ENCODE assay signal across 13 cellular contexts in the genomic region with DNA sequence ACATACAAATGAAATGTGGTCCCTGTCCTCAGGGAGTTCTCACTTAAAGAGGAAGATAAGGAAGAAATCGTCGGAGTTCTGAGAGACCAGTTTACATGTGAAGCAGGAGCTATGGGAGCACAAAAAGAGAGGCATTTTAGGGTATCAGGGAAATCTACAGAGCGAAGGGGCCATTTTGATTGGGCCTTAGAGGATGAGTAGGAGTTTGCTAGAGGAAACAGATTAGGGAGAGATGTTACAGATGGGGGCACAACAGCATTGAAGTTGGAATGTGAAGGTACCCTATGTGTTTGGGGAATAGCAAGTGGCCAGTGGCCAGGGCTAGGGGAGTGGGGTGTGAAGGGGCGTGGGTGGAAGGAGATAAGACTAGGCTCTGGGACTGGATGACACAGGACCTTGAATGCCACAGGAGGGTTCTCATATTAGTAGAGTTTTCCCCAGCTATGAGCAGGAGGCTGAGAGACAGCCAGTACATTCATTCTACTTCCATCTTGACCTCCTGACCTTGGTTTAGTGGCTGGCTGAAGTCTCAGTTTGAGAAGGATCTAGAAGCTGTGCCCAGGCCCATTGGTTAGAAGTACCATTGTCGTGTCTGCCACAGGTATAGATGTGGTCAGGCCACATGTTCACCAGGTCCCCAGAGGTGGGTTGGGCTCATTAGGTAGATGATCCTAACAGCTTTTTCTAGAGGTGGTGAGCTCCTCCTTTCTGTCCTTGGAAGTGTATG. TPM values are rescaled to one million over a fixed set of nuclear protein-coding genes. Genes with fewer than 3 reads are reported as not detected.
DNase-seq lines count a peak whose midpoint lies in the region; ATAC-seq, FAIRE-seq and TF ChIP-seq lines count a peak whose summit lies in the region.
"Had no signal": no experiment of that assay in that cellular context is flagged by ENCODE, and none has a peak within 500 bp of the region (broad histone marks: within the 10 kb centered on the region; RNA-seq: fewer than 3 reads in every experiment).

No MANE protein-coding gene starts in this region.

- ATAC-seq in HG02759 (IDR thresholded peaks at IDR 0.05; ENCODE audit: unreplicated experiment) (peak; percentile 42), GM18870 (IDR thresholded peaks at IDR 0.05; ENCODE audit: unreplicated experiment) (no peak), WTC11 (no peak)

- H3K36me3 Mint-ChIP-seq in activated naive CD4-positive, alpha-beta T cell treated with anti-CD3 and anti-CD28 coated beads for 36 hours (ENCODE audit: low read depth): no peaks in the 10 kb centered on the region
- no peaks in the 10 kb centered on the region for H3K36me3 Mint-ChIP-seq in activated naive CD8-positive, alpha-beta T cell
- no peaks in the 10 kb centered on the region for H3K36me3 Mint-ChIP-seq in stimulated activated naive CD8-positive, alpha-beta T cell treated with anti-CD3 and anti-CD28 coated beads, Interleukin-15, Interleukin-2, amounts not matched to agents 100 ng/mL and 50 ng/mL, for 24 hours (ENCODE audit: low read depth)
- H3K36me3 Mint-ChIP-seq in WTC11: no peaks in the 10 kb centered on the region

- no peak for DNase-seq in activated naive CD4-positive, alpha-beta T cell treated with anti-CD3 and anti-CD28 coated beads for 36 hours
- DNase-seq in activated naive CD4-positive, alpha-beta T cell treated with Interleukin-2 at 50 U/mL for 16 hours: no peak
- no peak for DNase-seq in D721Med (ENCODE audit: insufficient read length, low spot score)
- DNase-seq in WTC11 (ENCODE audit: low spot score): no peak
- DNase-seq: midbrain, NCI-H1694, NCI-H82 had no signal

- no peak overlapping the region for H3K4me3 Mint-ChIP-seq in activated naive CD4-positive, alpha-beta T cell treated with anti-CD3 and anti-CD28 coated beads for 36 hours
- H3K4me3 Mint-ChIP-seq in activated naive CD8-positive, alpha-beta T cell: peak overlapping the region; percentile 25
- H3K4me3 Mint-ChIP-seq in stimulated activated naive CD8-positive, alpha-beta T cell treated with anti-CD3 and anti-CD28 coated beads, Interleukin-15, Interleukin-2, amounts not matched to agents 100 ng/mL and 50 ng/mL, for 24 hours: no peak overlapping the region
- no peak overlapping the region for H3K4me3 Mint-ChIP-seq in WTC11

- intact Hi-C loops in activated naive CD4-positive, alpha-beta T cell treated with anti-CD3 and anti-CD28 coated beads for 36 hours (cut with micrococcal nuclease): loop anchor here (10.0 kb wide), 1 partner anchor 408 kb away; the partner anchor contains the start of gene CCDC102A

- TF ChIP-seq CTCF in D721Med (IDR thresholded peaks at IDR 0.05; ENCODE audit: insufficient read depth, missing control alignments): no peak
- no peak for TF ChIP-seq CTCF in WTC11 (IDR thresholded peaks at IDR 0.05)

- no peaks in the 10 kb centered on the region for H3K27me3 Mint-ChIP-seq in activated naive CD4-positive, alpha-beta T cell treated with anti-CD3 and anti-CD28 coated beads for 36 hours (ENCODE audit: low read depth)
- H3K27me3 Mint-ChIP-seq in activated naive CD8-positive, alpha-beta T cell: no peaks in the 10 kb centered on the region
- H3K27me3 Mint-ChIP-seq in stimulated activated naive CD8-positive, alpha-beta T cell treated with anti-CD3 and anti-CD28 coated beads, Interleukin-15, Interleukin-2, amounts not matched to agents 100 ng/mL and 50 ng/mL, for 24 hours: no peaks in the 10 kb centered on the region
- no peaks in the 10 kb centered on the region for H3K27me3 Mint-ChIP-seq in WTC11 (ENCODE audit: low read depth)

- POLR2A ChIA-PET in WTC11 (lab: Charles Lee): no interaction called here

- no peaks in the 10 kb centered on the region for H3K9me3 Mint-ChIP-seq in activated naive CD4-positive, alpha-beta T cell treated with anti-CD3 and anti-CD28 coated beads for 36 hours
- no peaks in the 10 kb centered on the region for H3K9me3 Mint-ChIP-seq in activated naive CD8-positive, alpha-beta T cell (ENCODE audit: low read depth)
- no peaks in the 10 kb centered on the region for H3K9me3 Mint-ChIP-seq in stimulated activated naive CD8-positive, alpha-beta T cell treated with anti-CD3 and anti-CD28 coated beads, Interleukin-15, Interleukin-2, amounts not matched to agents 100 ng/mL and 50 ng/mL, for 24 hours
- 0 out of 2 replicates have a peak, but pooled peaks cover 3% of the 10 kb centered on the region for H3K9me3 Mint-ChIP-seq in WTC11

- H3K27ac Mint-ChIP-seq in activated naive CD4-positive, alpha-beta T cell treated with anti-CD3 and anti-CD28 coated beads for 36 hours: peak overlapping the region; percentile 47
- H3K27ac Mint-ChIP-seq in activated naive CD8-positive, alpha-beta T cell: peak overlapping the region; percentile 87
- H3K27ac Mint-ChIP-seq in stimulated activated naive CD8-positive, alpha-beta T cell treated with anti-CD3 and anti-CD28 coated beads, Interleukin-15, Interleukin-2, amounts not matched to agents 100 ng/mL and 50 ng/mL, for 24 hours: peak overlapping the region; percentile 85
- H3K27ac Mint-ChIP-seq in WTC11: no peak overlapping the region

- CTCF ChIA-PET in activated naive CD4-positive, alpha-beta T cell treated with anti-CD3 and anti-CD28 coated beads for 36 hours (lab: Charles Lee): interaction anchor here (0.7 to 2.9 kb wide), 6 partner anchors 14 to 358 kb away, joined by 3 to 9 read pairs (median 4); partner anchors contain the start of gene CPNE2
- CTCF ChIA-PET in WTC11 (lab: Charles Lee): interaction anchor here (1.7 kb wide), 1 partner anchor 35 kb away, joined by 14 read pairs; the partner anchor contains the start of gene CPNE2

- no peak for FAIRE-seq in D721Med (lab: Jason Lieb, UNC)
- FAIRE-seq: endothelial cell of umbilical vein, islet of Langerhans had no signal

- H3K4me1 Mint-ChIP-seq in activated naive CD4-positive, alpha-beta T cell treated with anti-CD3 and anti-CD28 coated beads for 36 hours (ENCODE audit: low read depth): peaks cover 79% of the 10 kb centered on the region
- peaks cover 84% of the 10 kb centered on the region for H3K4me1 Mint-ChIP-seq in activated naive CD8-positive, alpha-beta T cell (ENCODE audit: low read depth)
- H3K4me1 Mint-ChIP-seq in stimulated activated naive CD8-positive, alpha-beta T cell treated with anti-CD3 and anti-CD28 coated beads, Interleukin-15, Interleukin-2, amounts not matched to agents 100 ng/mL and 50 ng/mL, for 24 hours (ENCODE audit: low read depth): peaks cover 78% of the 10 kb centered on the region
- peaks cover 6% of the 10 kb centered on the region; the same call in 1 of the 2 replicates for H3K4me1 Mint-ChIP-seq in WTC11

TF ChIP-seq in WTC11, 78 proteins besides CTCF, POLR2A, EP300 and RAD21 (continues in another document):
- TF ChIP-seq NFE2L1 (CRISPR knock-in tag; IDR thresholded peaks at IDR 0.05): no peak
- TF ChIP-seq RELA (CRISPR knock-in tag; IDR thresholded peaks at IDR 0.05; ENCODE audit: borderline replicate concordance): no peak
- TF ChIP-seq NFATC4 (CRISPR knock-in tag; IDR thresholded peaks at IDR 0.05): no peak
- TF ChIP-seq ZNF219 (CRISPR knock-in tag; IDR thresholded peaks at IDR 0.05; ENCODE audit: borderline replicate concordance): no peak
- TF ChIP-seq, protein P1, sequence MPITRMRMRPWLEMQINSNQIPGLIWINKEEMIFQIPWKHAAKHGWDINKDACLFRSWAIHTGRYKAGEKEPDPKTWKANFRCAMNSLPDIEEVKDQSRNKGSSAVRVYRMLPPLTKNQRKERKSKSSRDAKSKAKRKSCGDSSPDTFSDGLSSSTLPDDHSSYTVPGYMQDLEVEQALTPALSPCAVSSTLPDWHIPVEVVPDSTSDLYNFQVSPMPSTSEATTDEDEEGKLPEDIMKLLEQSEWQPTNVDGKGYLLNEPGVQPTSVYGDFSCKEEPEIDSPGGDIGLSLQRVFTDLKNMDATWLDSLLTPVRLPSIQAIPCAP (CRISPR knock-in tag; IDR thresholded peaks at IDR 0.05): no peak
- TF ChIP-seq MAX (CRISPR knock-in tag; IDR thresholded peaks at IDR 0.05): no peak
- TF ChIP-seq, protein P2, sequence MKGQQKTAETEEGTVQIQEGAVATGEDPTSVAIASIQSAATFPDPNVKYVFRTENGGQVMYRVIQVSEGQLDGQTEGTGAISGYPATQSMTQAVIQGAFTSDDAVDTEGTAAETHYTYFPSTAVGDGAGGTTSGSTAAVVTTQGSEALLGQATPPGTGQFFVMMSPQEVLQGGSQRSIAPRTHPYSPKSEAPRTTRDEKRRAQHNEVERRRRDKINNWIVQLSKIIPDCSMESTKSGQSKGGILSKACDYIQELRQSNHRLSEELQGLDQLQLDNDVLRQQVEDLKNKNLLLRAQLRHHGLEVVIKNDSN (CRISPR knock-in tag; IDR thresholded peaks at IDR 0.05): no peak
- no peak for TF ChIP-seq PREB (CRISPR knock-in tag; IDR thresholded peaks at IDR 0.05; ENCODE audit: borderline replicate concordance)
- TF ChIP-seq ZNF416 (CRISPR knock-in tag; IDR thresholded peaks at IDR 0.05): no peak
- no peak for TF ChIP-seq NFYB (CRISPR knock-in tag; conservative IDR thresholded peaks at IDR 0.05; ENCODE audit: low read depth)
- no peak for TF ChIP-seq FOXJ3 (CRISPR knock-in tag; IDR thresholded peaks at IDR 0.05; ENCODE audit: borderline replicate concordance)
- TF ChIP-seq SMAD4 (CRISPR knock-in tag; IDR thresholded peaks at IDR 0.05): no peak
- TF ChIP-seq ZNF396 (CRISPR knock-in tag; IDR thresholded peaks at IDR 0.05; ENCODE audit: borderline replicate concordance): no peak
- no peak for TF ChIP-seq ETV6 (CRISPR knock-in tag; IDR thresholded peaks at IDR 0.05)
- TF ChIP-seq NR3C1 (CRISPR knock-in tag; conservative IDR thresholded peaks at IDR 0.05; ENCODE audit: low read depth): no peak

RNA-seq across cellular contexts. Expression of gene CPNE2, which starts 34.8 kb away (rescaled TPM):
- total RNA-seq in activated naive CD4-positive, alpha-beta T cell treated with anti-CD3 and anti-CD28 coated beads for 36 hours: 1 to 10 TPM; 5.1 TPM
- 14.0 to 17.9 TPM (median 16.7 TPM) in 3 replicates for total RNA-seq in WTC11 (2021)

RNA-seq across cellular contexts. Expression of gene PSME3IP1, which starts 58.6 kb away (rescaled TPM):
- total RNA-seq in activated naive CD4-positive, alpha-beta T cell treated with anti-CD3 and anti-CD28 coated beads for 36 hours: 100 to 1,000 TPM; 106 to 110 TPM
- 102 to 107 TPM (median 104 TPM) in 3 replicates for total RNA-seq in WTC11 (2021)

RNA-seq across cellular contexts. Expression of gene RSPRY1, which starts 58.9 kb away (rescaled TPM):
- 10 to 100 TPM; 25.7 to 28.7 TPM for total RNA-seq in activated naive CD4-positive, alpha-beta T cell treated with anti-CD3 and anti-CD28 coated beads for 36 hours
- 22.7 to 28.5 TPM (median 26.8 TPM) in 3 replicates for total RNA-seq in WTC11 (2021)
